Comparison of ENCODE assay signal across 15 cellular contexts in genomic region chr6:52789663-52790062, GRCh38. TPM values are rescaled to one million over a fixed set of nuclear protein-coding genes. Genes with fewer than 3 reads are reported as not detected.
DNase-seq lines count a peak whose midpoint lies in the region; TF ChIP-seq lines count a peak whose summit lies in the region.
"Not testable (repeated sequence)": the region's sequence is repeated elsewhere in the genome, so short reads cannot be mapped to it uniquely, and the experiment has no call there.
"Had no signal": no experiment of that assay in that cellular context is flagged by ENCODE, and none has a peak within 500 bp of the region (broad histone marks: within the 10 kb centered on the region; RNA-seq: fewer than 3 reads in every experiment).

No MANE protein-coding gene starts in this region.

- not testable (repeated sequence) for TF ChIP-seq CTCF in fibroblast of pulmonary artery (IDR thresholded peaks at IDR 0.05; ENCODE audit: low read length, missing control alignments)

- H4K91ac ChIP-seq in trophoblast cell (ENCODE audit: low read depth, low read length), result not testable (repeated sequence)

- peak overlapping the region; percentile 47 for H2AFZ ChIP-seq in GM23248
- H2AFZ ChIP-seq in trophoblast cell (ENCODE audit: insufficient read depth, low read length, poor library complexity), result not testable (repeated sequence)

- not testable (repeated sequence) for H2BK12ac ChIP-seq in trophoblast cell (ENCODE audit: low read length)

- in situ Hi-C loops in GM23248 (cut with MboI), result loop anchor here (5.0 kb wide), 1 partner anchor 38 kb away; no protein-coding TSS in a partner anchor

- H4K20me1 ChIP-seq in GM23248 (ENCODE audit: insufficient read depth), result not testable (repeated sequence)

- H3K4me1 ChIP-seq in GM23248 (ENCODE audit: insufficient read depth), result peaks cover 15% of the 10 kb centered on the region
- H3K4me1 ChIP-seq in trophoblast cell (ENCODE audit: control insufficient read depth in 1 of 2, insufficient read depth in 2 of 2, low read length in 2 of 2), result not testable (repeated sequence)

- not testable (repeated sequence) for H4K8ac ChIP-seq in trophoblast cell (ENCODE audit: low read depth, low read length)

- not testable (repeated sequence) for H3K9me3 ChIP-seq in GM23248 (ENCODE audit: low read depth); trophoblast cell (ENCODE audit: insufficient read depth, low read depth, low read length)

- 56 to 70% methylated on average over 1 of the region's 1 CpG for WGBS in GM23248 (ENCODE audit: low coverage in 1 of 2, low lambda C conversion rate in 2 of 2, missing lambda C conversion rate in 2 of 2), 2 experiments
- WGBS in trophoblast cell (ENCODE audit: extremely low coverage, insufficient coverage, insufficient read length), result no CpG with 5 or more reads among the region's 1 CpG

- not testable (repeated sequence) for H2AK5ac ChIP-seq in trophoblast cell (ENCODE audit: low read length)

- H3K23ac ChIP-seq in trophoblast cell (ENCODE audit: low read length), result not testable (repeated sequence)

- not testable (repeated sequence) for H3K79me1 ChIP-seq in trophoblast cell (ENCODE audit: low read length)

- not testable (repeated sequence) for H3K4ac ChIP-seq in trophoblast cell (ENCODE audit: low read depth, low read length)

- H3K4me2 ChIP-seq in GM23248 (ENCODE audit: unreplicated experiment), result peak overlapping the region; percentile 24
- not testable (repeated sequence) for H3K4me2 ChIP-seq in trophoblast cell (ENCODE audit: low read length)

- H3K9ac ChIP-seq in GM23248; trophoblast cell (ENCODE audit: low read length): not testable (repeated sequence)

- H3K9me2 ChIP-seq in GM23248 (ENCODE audit: insufficient read depth), result not testable (repeated sequence)

- H3K4me3 ChIP-seq in GM23248; fibroblast of pulmonary artery (replicated peaks; ENCODE audit: low read depth, low read length); trophoblast cell (ENCODE audit: low read depth, low read length): not testable (repeated sequence)

- not testable (repeated sequence) for H3K79me2 ChIP-seq in GM23248 (ENCODE audit: insufficient read depth); trophoblast cell (ENCODE audit: control insufficient read depth, insufficient read depth, low read length, poor library complexity)

- H2BK120ac ChIP-seq in trophoblast cell (ENCODE audit: insufficient read depth, low read length, poor library complexity), result not testable (repeated sequence)

- not testable (repeated sequence) for H3K18ac ChIP-seq in trophoblast cell (ENCODE audit: low read length)

- H2BK5ac ChIP-seq in trophoblast cell (ENCODE audit: low read depth, low read length, poor library complexity), result not testable (repeated sequence)

- DNase-seq in AG20443 (ENCODE audit: low spot score) (peak; percentile 8), GM23248 (peak; percentile 55), M059J (ENCODE audit: low read depth) (peak; percentile 77), amniotic epithelial cell (ENCODE audit: low read depth) (peak; percentile 20), fibroblast of pulmonary artery (ENCODE audit: low read depth) (peak; percentile 1), kidney tubule cell (ENCODE audit: low spot score) (peak; percentile 48), trophoblast cell (peak; percentile 56 to 85)

- H4K12ac ChIP-seq in trophoblast cell (ENCODE audit: low read depth, low read length), result not testable (repeated sequence)

- not testable (repeated sequence) for H3K14ac ChIP-seq in trophoblast cell (ENCODE audit: low read length)

- peak overlapping the region; percentile 52 for H3K27ac ChIP-seq in GM23248
- not testable (repeated sequence) for H3K27ac ChIP-seq in trophoblast cell (ENCODE audit: low read depth, low read length)

- not testable (repeated sequence) for H3K27me3 ChIP-seq in GM23248 (replicated peaks; ENCODE audit: insufficient read depth); trophoblast cell (ENCODE audit: insufficient read depth, low read length)

- H3K36me3 ChIP-seq in GM23248 (ENCODE audit: low read depth); trophoblast cell (ENCODE audit: control insufficient read depth in 1 of 2, insufficient read depth in 2 of 2, low read length in 2 of 2): not testable (repeated sequence)

- H3F3A ChIP-seq in GM23248 (ENCODE audit: insufficient read depth), result 0 out of 2 replicates have a peak, but pooled peaks cover 18% of the 10 kb centered on the region

RNA-seq across cellular contexts. Expression of gene GSTA1, which starts 14.0 kb away (rescaled TPM):
- 0.11 TPM in 1 of 2 replicates, not detected in the other for total RNA-seq in GM23248 (2014; rRNA removed; shearing (Covaris generic))
- 0.45 and 1.1 TPM in 2 replicates for polyA plus RNA-seq in GM23248 (2016; fragmentation: Nextera tagmentation; extraction: Ambion mirVana)
- total RNA-seq in M059J (2014; rRNA removed; shearing (Covaris generic)), result 0.30 and 0.44 TPM in 2 replicates
- 0.15 and 0.21 TPM in 2 replicates for polyA plus RNA-seq in trophoblast cell (2013)
- total RNA-seq: Calu3, G401, H9, NCI-H460, PC-9, Right ventricle myocardium superior, SK-MEL-5 had no signal
- polyA plus RNA-seq: IgD-negative memory B cell had no signal

RNA-seq across cellular contexts. Expression of gene GSTA2, which starts 26.4 kb away (rescaled TPM):
- 0.11 TPM in 1 of 2 replicates, not detected in the other for total RNA-seq in GM23248 (2014; rRNA removed; shearing (Covaris generic))
- polyA plus RNA-seq in GM23248 (2016; fragmentation: Nextera tagmentation; extraction: Ambion mirVana), result 0.51 TPM in 1 of 2 replicates, not detected in the other
- total RNA-seq in M059J (2014; rRNA removed; shearing (Covaris generic)), result 0.12 TPM in 1 of 2 replicates, not detected in the other
- polyA plus RNA-seq in trophoblast cell (2013), result 0.10 and 0.21 TPM in 2 replicates
- total RNA-seq: Calu3, G401, H9, NCI-H460, PC-9, Right ventricle myocardium superior had no signal
- polyA plus RNA-seq: IgD-negative memory B cell had no signal

RNA-seq across cellular contexts. Expression of gene GSTA5, which starts 51.0 kb away (rescaled TPM):
- not detected in 2 replicates for total RNA-seq in GM23248 (2014; rRNA removed; shearing (Covaris generic))
- not detected in 2 replicates for polyA plus RNA-seq in GM23248 (2016; fragmentation: Nextera tagmentation; extraction: Ambion mirVana)
- total RNA-seq in M059J (2014; rRNA removed; shearing (Covaris generic)), result not detected in 2 replicates
- not detected in 2 replicates for polyA plus RNA-seq in trophoblast cell (2013)
- total RNA-seq: Calu3, G401, H9, NCI-H460, PC-9, Right ventricle myocardium superior, SK-MEL-5 had no signal
- polyA plus RNA-seq: IgD-negative memory B cell had no signal

Comparison
In these comparisons a context has a peak if more than half of its experiments do, and no peak if none do; other contexts are left out.
1. DNase-seq: peak in every context shown above with its lines; median percentile 77 in M059J; 70 in trophoblast cell; 55 in GM23248; 48 in kidney tubule cell; 20 in amniotic epithelial cell; 8 in AG20443; 1 in fibroblast of pulmonary artery.